8 cellular contexts compared by ENCODE assay signal in genomic region chr6:107488174-107488874, GRCh38. TPM values are rescaled to one million over a fixed set of nuclear protein-coding genes. Genes with fewer than 3 reads are reported as not detected.
DNase-seq lines count a peak whose midpoint lies in the region; ATAC-seq, FAIRE-seq and TF ChIP-seq lines count a peak whose summit lies in the region.

No MANE protein-coding gene starts in this region.

- ATAC-seq in activated naive CD8-positive, alpha-beta T cell treated with anti-CD3 and anti-CD28 coated beads, Interleukin-2, amount 10 ng/mL, durations not matched to agents 7 days and 5 days (ENCODE audit: low read depth), result no peak

- H3K36me3 ChIP-seq in kidney (ENCODE audit: control insufficient read depth in 1 of 2, insufficient read depth in 2 of 2, low read length in 2 of 2), result no peaks in the 10 kb centered on the region

- FAIRE-seq in kidney (lab: Jason Lieb, UNC) (no peak), GM12892 (lab: Jason Lieb, UNC) (no peak)

- POLR2A ChIA-PET in activated naive CD8-positive, alpha-beta T cell treated with anti-CD3 and anti-CD28 coated beads, Interleukin-2, amount 10 ng/mL, durations not matched to agents 7 days and 5 days (lab: Charles Lee), result interaction anchor here (3.3 to 5.9 kb wide), 2 partner anchors 28 to 169 kb away, joined by 13 to 35 read pairs; partner anchors contain the start of gene PDSS2

- peak overlapping the region in 1 of 2 donors; percentile 28 for H3K9ac ChIP-seq in kidney (ENCODE audit: low read length in 2 of 2)

- DNase-seq in T-helper 1 cell (no peak), kidney (peak; percentile 61), superior temporal gyrus (ENCODE audit: extremely low spot score) (peak; percentile 54), GM12892 (ENCODE audit: insufficient read length) (no peak), DMS114 treated with DMSO at 0.1 percent for 48 hours (lab: John Stamatoyannopoulos, UW; ENCODE audit: unreplicated experiment) (no peak), NOMO-1 treated with dmso at 0.1 percent for 144 hours (lab: John Stamatoyannopoulos, UW; ENCODE audit: unreplicated experiment) (no peak)
- DNase-seq in activated naive CD8-positive, alpha-beta T cell treated with anti-CD3 and anti-CD28 coated beads, Interleukin-2, amount 10 ng/mL, durations not matched to agents 7 days and 5 days, result peak; percentile 30

- H3K4me3 Mint-ChIP-seq in T-helper 1 cell treated with Interleukin-12 subunit alpha and Interleukin-12 subunit beta and Interleukin-4 antibody, amounts not matched to agents 30 μg/mL and 1 μg/mL, for 36 hours, result peak overlapping the region; percentile 85
- peak overlapping the region; percentile 91 for H3K4me3 Mint-ChIP-seq in activated naive CD8-positive, alpha-beta T cell treated with anti-CD3 and anti-CD28 coated beads, Interleukin-2, amount 10 ng/mL, durations not matched to agents 7 days and 5 days

- peak overlapping the region; percentile 65 to 73 for H3K4me3 ChIP-seq in kidney (ENCODE audit: low read length in 2 of 2)

- H3K4me1 ChIP-seq in kidney (ENCODE audit: control insufficient read depth in 1 of 2, insufficient read depth in 1 of 2, low read depth in 1 of 2, low read length in 2 of 2), result peaks cover 10 to 11% of the 10 kb centered on the region in 2 donors

- no peaks in the 10 kb centered on the region for H3K36me3 Mint-ChIP-seq in T-helper 1 cell treated with Interleukin-12 subunit alpha and Interleukin-12 subunit beta and Interleukin-4 antibody, amounts not matched to agents 30 μg/mL and 1 μg/mL, for 36 hours (ENCODE audit: low read depth)
- H3K36me3 Mint-ChIP-seq in activated naive CD8-positive, alpha-beta T cell treated with anti-CD3 and anti-CD28 coated beads, Interleukin-2, amount 10 ng/mL, durations not matched to agents 7 days and 5 days, result no peaks in the 10 kb centered on the region

- no peak overlapping the region for H3K27ac Mint-ChIP-seq in T-helper 1 cell treated with Interleukin-12 subunit alpha and Interleukin-12 subunit beta and Interleukin-4 antibody, amounts not matched to agents 30 μg/mL and 1 μg/mL, for 36 hours
- H3K27ac Mint-ChIP-seq in activated naive CD8-positive, alpha-beta T cell treated with anti-CD3 and anti-CD28 coated beads, Interleukin-2, amount 10 ng/mL, durations not matched to agents 7 days and 5 days, result peak overlapping the region; percentile 74

- H3K27ac ChIP-seq in kidney (ENCODE audit: low read depth in 2 of 2, low read length in 2 of 2), result peak overlapping the region in 1 of 2 donors; percentile 54

- TF ChIP-seq CTCF in kidney (IDR thresholded peaks at IDR 0.05; ENCODE audit: borderline replicate concordance, extremely low read depth, insufficient read depth), result no peak

- no peaks in the 10 kb centered on the region for H3K9me3 Mint-ChIP-seq in T-helper 1 cell treated with Interleukin-12 subunit alpha and Interleukin-12 subunit beta and Interleukin-4 antibody, amounts not matched to agents 30 μg/mL and 1 μg/mL, for 36 hours
- H3K9me3 Mint-ChIP-seq in activated naive CD8-positive, alpha-beta T cell treated with anti-CD3 and anti-CD28 coated beads, Interleukin-2, amount 10 ng/mL, durations not matched to agents 7 days and 5 days, result no peaks in the 10 kb centered on the region

- peaks cover 59% of the 10 kb centered on the region for H3K27me3 Mint-ChIP-seq in T-helper 1 cell treated with Interleukin-12 subunit alpha and Interleukin-12 subunit beta and Interleukin-4 antibody, amounts not matched to agents 30 μg/mL and 1 μg/mL, for 36 hours (ENCODE audit: low read depth)
- H3K27me3 Mint-ChIP-seq in activated naive CD8-positive, alpha-beta T cell treated with anti-CD3 and anti-CD28 coated beads, Interleukin-2, amount 10 ng/mL, durations not matched to agents 7 days and 5 days, result peaks cover 49% of the 10 kb centered on the region

- intact Hi-C loops in kidney (cut with DNase I), result no loop called here

- peaks cover 12% of the 10 kb centered on the region for H3K4me1 Mint-ChIP-seq in T-helper 1 cell treated with Interleukin-12 subunit alpha and Interleukin-12 subunit beta and Interleukin-4 antibody, amounts not matched to agents 30 μg/mL and 1 μg/mL, for 36 hours (ENCODE audit: low read depth)
- peaks cover 15% of the 10 kb centered on the region for H3K4me1 Mint-ChIP-seq in activated naive CD8-positive, alpha-beta T cell treated with anti-CD3 and anti-CD28 coated beads, Interleukin-2, amount 10 ng/mL, durations not matched to agents 7 days and 5 days

- no peaks in the 10 kb centered on the region for H3K9me3 ChIP-seq in kidney (ENCODE audit: control insufficient read depth in 1 of 2, low read length in 2 of 2)

- TF ChIP-seq POLR2A in GM12892 (IDR thresholded peaks at IDR 0.05; ENCODE audit: low read depth, low read length), result no peak

RNA-seq across cellular contexts. Expression of gene SOBP, which starts 1.6 kb away (rescaled TPM):
- 1 to 10 TPM; 1.2 to 1.4 TPM for total RNA-seq in activated naive CD8-positive, alpha-beta T cell treated with anti-CD3 and anti-CD28 coated beads, Interleukin-2, amount 10 ng/mL, durations not matched to agents 7 days and 5 days
- total RNA-seq in kidney, result 9.5 TPM
- 5.4 TPM for polyA plus RNA-seq in kidney (ENCODE audit: insufficient read depth, low read depth, low replicate concordance)
- polyA plus RNA-seq in GM12892 (2012; ENCODE audit: missing spikeins), result 0.19 TPM

RNA-seq across cellular contexts. Expression of gene PDSS2, which starts 29.0 kb away (rescaled TPM):
- 10 to 100 TPM; 12.8 to 15.4 TPM for total RNA-seq in activated naive CD8-positive, alpha-beta T cell treated with anti-CD3 and anti-CD28 coated beads, Interleukin-2, amount 10 ng/mL, durations not matched to agents 7 days and 5 days
- total RNA-seq in kidney, result 16.4 TPM
- polyA plus RNA-seq in kidney (ENCODE audit: insufficient read depth, low read depth, low replicate concordance), result 20.7 TPM
- 7.9 TPM for polyA plus RNA-seq in GM12892 (2012; ENCODE audit: missing spikeins)

Comparison
In these comparisons a context has a peak if more than half of its experiments do, and no peak if none do; other contexts are left out.
1. DNase-seq: peak in activated naive CD8-positive, alpha-beta T cell treated with anti-CD3 and anti-CD28 coated beads, Interleukin-2, amount 10 ng/mL, durations not matched to agents 7 days and 5 days (single experiment), kidney (single experiment) and superior temporal gyrus (single experiment); none in T-helper 1 cell (0 of 5), GM12892 (single experiment), DMS114 treated with DMSO at 0.1 percent for 48 hours (single experiment) and NOMO-1 treated with dmso at 0.1 percent for 144 hours (single experiment).